In the genomic region with DNA sequence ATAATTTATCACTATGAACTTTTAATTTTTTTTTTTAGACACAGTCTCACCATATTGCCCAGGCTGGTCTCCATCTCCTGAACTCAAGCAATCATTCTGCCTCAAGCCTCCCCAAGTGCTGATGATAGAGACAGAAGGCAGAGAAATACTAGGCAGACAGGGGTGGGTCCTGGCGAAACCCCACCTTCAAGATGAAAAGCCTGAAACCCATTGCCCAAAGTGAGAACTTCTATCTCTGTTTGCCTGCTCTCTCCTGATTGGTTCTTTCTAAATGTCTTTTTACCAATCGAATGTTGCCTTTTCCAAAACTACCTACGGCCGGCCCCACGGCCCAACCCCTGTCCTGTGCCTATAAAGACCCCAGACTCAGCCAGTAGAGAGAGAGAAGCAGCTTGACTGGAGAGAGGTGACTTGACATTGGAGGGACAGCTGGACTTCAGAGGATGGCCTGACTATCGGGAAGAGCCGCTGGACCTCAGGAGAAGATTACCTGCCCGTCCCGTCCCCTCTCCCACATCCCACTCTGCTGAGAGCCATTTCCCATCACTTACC, we compare ENCODE assay signal across 30 cellular contexts. TPM values are rescaled to one million over a fixed set of nuclear protein-coding genes. Genes with fewer than 3 reads are reported as not detected.
"Had no signal": no experiment of that assay in that cellular context is flagged by ENCODE, and none has a peak within 500 bp of the region (broad histone marks: within the 10 kb centered on the region; RNA-seq: fewer than 3 reads in every experiment).

No MANE protein-coding gene starts in this region.

- H3K27ac ChIP-seq: adrenal gland, brain microvascular endothelial cell, cardiac muscle cell, Peyer's patch, SJSA1, VCaP had no signal

- H3K9me3 ChIP-seq: adrenal gland, Peyer's patch, SJSA1, SK-N-SH had no signal

- H3K4me1 ChIP-seq: SJSA1 had no signal

- H3K4me2 ChIP-seq: SK-N-SH had no signal

- H3K27ac Mint-ChIP-seq: activated CD4-positive, alpha-beta T cell treated with anti-CD3 and anti-CD28 coated beads, Interleukin-2, amount 10 ng/mL, durations not matched to agents 7 days and 5 days; activated CD8-positive, alpha-beta T cell treated with anti-CD3 and anti-CD28 coated beads, Interleukin-2, amount 10 ng/mL, durations not matched to agents 7 days and 5 days; activated naive CD4-positive, alpha-beta T cell treated with anti-CD3 and anti-CD28 coated beads for 36 hours; activated naive CD4-positive, alpha-beta T cell treated with anti-CD3 and anti-CD28 coated beads, Interleukin-2, amount 50 U/mL, for 72 hours; activated T-helper 1 cell treated with anti-CD3 and anti-CD28 coated beads, Interleukin-12 subunit alpha, Interleukin-12 subunit beta, Interleukin-2, Interleukin-4 antibody, amounts not matched to agents 30 ng/mL and 10 ng/mL and 1 ng/mL, durations not matched to agents 14 hours and 24 hours and 36 hours; T-helper 1 cell treated with Interleukin-12 subunit alpha and Interleukin-12 subunit beta and Interleukin-4 antibody, amounts not matched to agents 30 μg/mL and 1 μg/mL, for 36 hours had no signal

- DNase-seq: activated CD4-positive, alpha-beta T cell treated with anti-CD3 and anti-CD28 coated beads, Interleukin-2, amount 10 ng/mL, durations not matched to agents 7 days and 5 days; activated CD4-positive, alpha-beta T cell treated with anti-CD3 and anti-CD28 coated beads, Interleukin-2, amount 50 U/mL, for 48 hours; activated CD8-positive, alpha-beta T cell treated with anti-CD3 and anti-CD28 coated beads, Interleukin-2, amount 10 ng/mL, durations not matched to agents 7 days and 5 days; activated gamma-delta T cell treated with Interleukin-2 at 50 U/mL for 16 hours; activated naive CD4-positive, alpha-beta T cell treated with anti-CD3 and anti-CD28 coated beads for 36 hours; activated T-cell treated with anti-CD3 and anti-CD28 coated beads, Interleukin-2, amount 50 U/mL, for 4 hours; adrenal gland; brain microvascular endothelial cell; Karpas-422; NCI-H1048; NCI-H1105 treated with DMSO at 0.1 percent for 48 hours; NCI-H1436; NCI-H1694; NCI-H1930; NCI-H2081 treated with DMSO at 0.1 percent for 48 hours; NCI-H226; NCI-H446 treated with DMSO at 0.1 percent for 48 hours; PC-3; Peyer's patch; RPMI8226; SHP77 treated with DMSO at 0.1 percent for 48 hours; SK-N-SH had no signal

- ATAC-seq: activated CD8-positive, alpha-beta T cell treated with anti-CD3 and anti-CD28 coated beads, Interleukin-2, amount 10 ng/mL, durations not matched to agents 7 days and 5 days; activated naive CD4-positive, alpha-beta T cell treated with anti-CD3 and anti-CD28 coated beads, Interleukin-2, amount 50 U/mL, for 72 hours; activated T-cell treated with anti-CD3 and anti-CD28 coated beads, Interleukin-2, amount 50 U/mL, for 4 hours; K562; PC-3 had no signal

- H3K4me3 ChIP-seq: adrenal gland, cardiac muscle cell, K562, Peyer's patch, SJSA1 had no signal

- H3K9ac ChIP-seq: SK-N-SH had no signal

- H3K36me3 ChIP-seq: adrenal gland, brain microvascular endothelial cell, cardiac muscle cell, Peyer's patch had no signal

- H3K4me3 Mint-ChIP-seq: activated CD4-positive, alpha-beta T cell treated with anti-CD3 and anti-CD28 coated beads, Interleukin-2, amount 10 ng/mL, durations not matched to agents 7 days and 5 days; activated CD8-positive, alpha-beta T cell treated with anti-CD3 and anti-CD28 coated beads, Interleukin-2, amount 10 ng/mL, durations not matched to agents 7 days and 5 days; activated naive CD4-positive, alpha-beta T cell treated with anti-CD3 and anti-CD28 coated beads for 36 hours; activated T-cell treated with anti-CD3 and anti-CD28 coated beads, Interleukin-2, amount 50 U/mL, for 4 hours; activated T-helper 1 cell treated with anti-CD3 and anti-CD28 coated beads, Interleukin-12 subunit alpha, Interleukin-12 subunit beta, Interleukin-2, Interleukin-4 antibody, amounts not matched to agents 30 ng/mL and 10 ng/mL and 1 ng/mL, durations not matched to agents 14 hours and 24 hours and 36 hours; T-helper 1 cell treated with Interleukin-12 subunit alpha and Interleukin-12 subunit beta and Interleukin-4 antibody, amounts not matched to agents 30 μg/mL and 1 μg/mL, for 36 hours had no signal

- H3K27me3 ChIP-seq: adrenal gland, brain microvascular endothelial cell, cardiac muscle cell, Peyer's patch, SJSA1 had no signal

- H3K9me2 ChIP-seq: SK-N-SH had no signal

- H3K4me1 Mint-ChIP-seq: activated CD4-positive, alpha-beta T cell treated with anti-CD3 and anti-CD28 coated beads, Interleukin-2, amount 10 ng/mL, durations not matched to agents 7 days and 5 days had no signal

- H3K27me3 Mint-ChIP-seq: activated CD4-positive, alpha-beta T cell treated with anti-CD3 and anti-CD28 coated beads, Interleukin-2, amount 10 ng/mL, durations not matched to agents 7 days and 5 days had no signal

- H3K9me3 Mint-ChIP-seq: activated naive CD4-positive, alpha-beta T cell treated with anti-CD3 and anti-CD28 coated beads for 36 hours; activated naive CD4-positive, alpha-beta T cell treated with anti-CD3 and anti-CD28 coated beads, Interleukin-2, amount 50 U/mL, for 72 hours; activated T-cell treated with anti-CD3 and anti-CD28 coated beads, Interleukin-2, amount 50 U/mL, for 4 hours; activated T-helper 1 cell treated with anti-CD3 and anti-CD28 coated beads, Interleukin-12 subunit alpha, Interleukin-12 subunit beta, Interleukin-2, Interleukin-4 antibody, amounts not matched to agents 30 ng/mL and 10 ng/mL and 1 ng/mL, durations not matched to agents 14 hours and 24 hours and 36 hours; T-helper 1 cell treated with Interleukin-12 subunit alpha and Interleukin-12 subunit beta and Interleukin-4 antibody, amounts not matched to agents 30 μg/mL and 1 μg/mL, for 36 hours had no signal

RNA-seq across cellular contexts. Expression of gene QPCT, which starts 41.7 kb away (rescaled TPM):
- total RNA-seq: activated CD4-positive, alpha-beta T cell treated with anti-CD3 and anti-CD28 coated beads, Interleukin-2, amount 10 ng/mL, durations not matched to agents 7 days and 5 days; activated CD8-positive, alpha-beta T cell treated with anti-CD3 and anti-CD28 coated beads, Interleukin-2, amount 10 ng/mL, durations not matched to agents 7 days and 5 days; K562; MCF 10A; PC-3 had no signal
- polyA plus RNA-seq: cardiac muscle cell had no signal
